In genomic region chr16:54165174-54165911, GRCh38 we compare ENCODE assay signal across 1 cellular context.
TF ChIP-seq lines count a peak whose summit lies in the region.

No MANE protein-coding gene starts in this region.

TF ChIP-seq in HepG2, 621 proteins besides CTCF, POLR2A, EP300 and RAD21 (continued from another document and continues in another):
- 0 out of 2 replicates have a peak, but pooled peaks have one; percentile 52 for TF ChIP-seq ZNF318 (CRISPR knock-in tag; IDR thresholded peaks at IDR 0.05)
- peak; percentile 63; the same call in 1 of the 2 replicates for TF ChIP-seq ZNF652 (CRISPR knock-in tag; IDR thresholded peaks at IDR 0.05; ENCODE audit: borderline replicate concordance, low read depth)
- peak; percentile 62; the same call in 1 of the 2 replicates for TF ChIP-seq SALL2 (CRISPR knock-in tag; IDR thresholded peaks at IDR 0.05)
- 0 out of 2 replicates have a peak, but pooled peaks have one; percentile 19 for TF ChIP-seq ZNF12 (CRISPR knock-in tag; IDR thresholded peaks at IDR 0.05)
- no peak for TF ChIP-seq KLF13 (CRISPR knock-in tag; IDR thresholded peaks at IDR 0.05)
- TF ChIP-seq ZFP37 (CRISPR knock-in tag; IDR thresholded peaks at IDR 0.05; ENCODE audit: borderline replicate concordance), result peak; percentile 50; the same call in 1 of the 2 replicates
- TF ChIP-seq ZNF292 (CRISPR knock-in tag; IDR thresholded peaks at IDR 0.05; ENCODE audit: borderline replicate concordance, low read depth), result peak; percentile 90; the same call in 1 of the 2 replicates
- TF ChIP-seq ZNF30 (CRISPR knock-in tag; IDR thresholded peaks at IDR 0.05), result no peak
- no peak for TF ChIP-seq ZNF576 (CRISPR knock-in tag; IDR thresholded peaks at IDR 0.05)
- TF ChIP-seq MTA1 (CRISPR knock-in tag; IDR thresholded peaks at IDR 0.05; ENCODE audit: borderline replicate concordance), result peak; percentile 97
- TF ChIP-seq SCMH1 (CRISPR knock-in tag; IDR thresholded peaks at IDR 0.05; ENCODE audit: borderline replicate concordance), result no peak
- TF ChIP-seq YEATS2 (CRISPR knock-in tag; IDR thresholded peaks at IDR 0.05; ENCODE audit: borderline replicate concordance), result peak; percentile 64; the same call in 1 of the 2 replicates
- peak; percentile 57; the same call in 1 of the 2 replicates for TF ChIP-seq ZNF275 (CRISPR knock-in tag; IDR thresholded peaks at IDR 0.05; ENCODE audit: borderline replicate concordance)
- no peak for TF ChIP-seq RAD51 (IDR thresholded peaks at IDR 0.05; ENCODE audit: borderline replicate concordance)
- TF ChIP-seq BATF2 (CRISPR knock-in tag; IDR thresholded peaks at IDR 0.05), result no peak
- TF ChIP-seq ELF4 (CRISPR knock-in tag; IDR thresholded peaks at IDR 0.05; ENCODE audit: borderline replicate concordance), result 0 out of 2 replicates have a peak, but pooled peaks have one; percentile 7
- peak; percentile 97 for TF ChIP-seq PATZ1 (CRISPR knock-in tag; IDR thresholded peaks at IDR 0.05)
- TF ChIP-seq ZNF282 (IDR thresholded peaks at IDR 0.05; ENCODE audit: partially characterized antibody), result no peak
- TF ChIP-seq ZNF431 (CRISPR knock-in tag; IDR thresholded peaks at IDR 0.05; ENCODE audit: borderline replicate concordance, low read depth), result no peak; the same call in 1 of the 2 replicates
- TF ChIP-seq ZNF616 (CRISPR knock-in tag; IDR thresholded peaks at IDR 0.05; ENCODE audit: low read depth), result no peak; the same call in 1 of the 2 replicates
- TF ChIP-seq CSRNP2 (CRISPR knock-in tag; conservative IDR thresholded peaks at IDR 0.05; ENCODE audit: low read depth), result no peak
- TF ChIP-seq SMAD1 (CRISPR knock-in tag; IDR thresholded peaks at IDR 0.05; ENCODE audit: borderline replicate concordance, low read depth), result no peak
- TF ChIP-seq ZNF274 (CRISPR knock-in tag; IDR thresholded peaks at IDR 0.05), result 0 out of 2 replicates have a peak, but pooled peaks have one; percentile 21
- TF ChIP-seq ZNF720 (CRISPR knock-in tag; IDR thresholded peaks at IDR 0.05), result no peak
- no peak for TF ChIP-seq E2F1 (CRISPR knock-in tag; IDR thresholded peaks at IDR 0.05)
- peak; percentile 98 for TF ChIP-seq ESRRA (CRISPR knock-in tag; IDR thresholded peaks at IDR 0.05; ENCODE audit: low read depth)
- TF ChIP-seq ZBTB37 (CRISPR knock-in tag; IDR thresholded peaks at IDR 0.05), result peak; percentile 59; the same call in 1 of the 2 replicates
- TF ChIP-seq GABPB1 (CRISPR knock-in tag; IDR thresholded peaks at IDR 0.05), result peak; percentile 55
- TF ChIP-seq UBTF (CRISPR knock-in tag; IDR thresholded peaks at IDR 0.05), result peak; percentile 81
- TF ChIP-seq ZNF263 (CRISPR knock-in tag; IDR thresholded peaks at IDR 0.05), result peak; percentile 87
- no peak for TF ChIP-seq GABPA (IDR thresholded peaks at IDR 0.05; ENCODE audit: low read depth, low read length)
- TF ChIP-seq GABPA (CRISPR knock-in tag; IDR thresholded peaks at IDR 0.05; ENCODE audit: low read depth), result peak; percentile 51; the same call in 1 of the 2 replicates
- TF ChIP-seq RARA (CRISPR knock-in tag; IDR thresholded peaks at IDR 0.05), result peak; percentile 95
- TF ChIP-seq ZNF343 (CRISPR knock-in tag; IDR thresholded peaks at IDR 0.05), result no peak; the same call in 1 of the 2 replicates
- peak; percentile 57; the same call in 1 of the 2 replicates for TF ChIP-seq KMT2B (CRISPR knock-in tag; IDR thresholded peaks at IDR 0.05)
- TF ChIP-seq HINFP (CRISPR knock-in tag; IDR thresholded peaks at IDR 0.05; ENCODE audit: low read depth), result 0 out of 2 replicates have a peak, but pooled peaks have one; percentile 66
- TF ChIP-seq ZNF3 (CRISPR knock-in tag; IDR thresholded peaks at IDR 0.05), result 0 out of 2 replicates have a peak, but pooled peaks have one; percentile 16
- TF ChIP-seq HNRNPK (IDR thresholded peaks at IDR 0.05; ENCODE audit: low read depth, low read length, poor library complexity, severe bottlenecking), result no peak
- TF ChIP-seq KAT7 (CRISPR knock-in tag; IDR thresholded peaks at IDR 0.05; ENCODE audit: borderline replicate concordance), result peak; percentile 90
